15 cellular contexts compared by ENCODE assay signal in the genomic region with DNA sequence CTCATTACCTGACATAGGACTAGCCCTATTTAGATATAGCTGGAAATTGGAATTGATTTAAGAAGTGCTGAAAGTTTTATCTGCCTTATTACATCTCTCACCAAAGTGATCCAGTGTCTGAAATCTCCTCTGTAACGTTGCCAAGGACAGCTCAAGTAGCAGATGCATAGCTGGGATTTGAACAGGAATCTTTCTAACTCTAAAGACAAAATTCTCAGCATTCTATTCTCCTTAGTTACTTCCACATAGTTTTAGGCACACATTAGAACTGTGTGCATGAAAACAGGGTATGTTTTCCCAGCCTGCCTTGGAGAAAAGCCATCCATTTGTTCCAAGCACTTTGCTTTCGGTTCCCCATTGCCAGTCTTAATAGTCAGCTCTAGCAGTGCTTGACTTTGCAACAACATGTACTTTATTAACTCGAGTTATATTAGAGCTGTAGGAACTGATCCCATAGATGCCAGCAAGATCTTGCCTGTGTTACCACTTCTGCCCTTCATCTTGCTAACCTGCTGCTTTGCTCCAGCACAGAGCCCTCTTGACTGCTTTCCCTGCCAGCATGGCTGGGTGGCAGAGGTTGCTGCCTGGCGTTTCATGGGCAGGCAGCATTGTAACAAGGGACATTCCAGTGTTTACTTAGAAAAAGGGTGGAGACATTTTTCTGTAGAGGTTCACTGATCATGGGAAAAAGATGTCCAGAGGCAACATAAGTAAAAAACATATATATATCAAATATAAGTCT.
DNase-seq lines count a peak whose midpoint lies in the region; ATAC-seq and TF ChIP-seq lines count a peak whose summit lies in the region.
"Had no signal": no experiment of that assay in that cellular context is flagged by ENCODE, and none has a peak within 500 bp of the region (broad histone marks: within the 10 kb centered on the region; RNA-seq: fewer than 3 reads in every experiment).

No MANE protein-coding gene starts in this region.

- H3K4me1 Mint-ChIP-seq in stimulated activated naive B cell treated with anti-CD40 and anti-IgM and Interleukin-4, amounts not matched to agents 10 μg/mL and 1 μg/mL and 100 μg/mL, for 72 hours: no peaks in the 10 kb centered on the region

- peaks cover 10 to 20% of the 10 kb centered on the region in 2 donors for H3K27me3 Mint-ChIP-seq in stimulated activated naive B cell treated with anti-CD40 and anti-IgM and Interleukin-4, amounts not matched to agents 10 μg/mL and 1 μg/mL and 100 μg/mL, for 72 hours

- peak overlapping the region; percentile 49 for H3K27ac ChIP-seq in rectal smooth muscle tissue (ENCODE audit: low read depth, low read length)
- H3K27ac ChIP-seq: testis had no signal

- H3K4me3 ChIP-seq in foreskin fibroblast (ENCODE audit: low read depth in 1 of 2, low read length in 2 of 2) (peak overlapping the region in 1 of 2 donors; percentile 9), rectal smooth muscle tissue (ENCODE audit: low read length) (no peak overlapping the region)
- H3K4me3 ChIP-seq: testis had no signal

- H3K36me3 Mint-ChIP-seq in stimulated activated naive B cell treated with anti-CD40 and anti-IgM and Interleukin-4, amounts not matched to agents 10 μg/mL and 1 μg/mL and 100 μg/mL, for 72 hours: no peaks in the 10 kb centered on the region

- no peak overlapping the region for H3K27ac Mint-ChIP-seq in stimulated activated naive B cell treated with anti-CD40 and anti-IgM and Interleukin-4, amounts not matched to agents 10 μg/mL and 1 μg/mL and 100 μg/mL, for 72 hours
- H3K27ac Mint-ChIP-seq: activated CD8-positive, alpha-beta T cell treated with anti-CD3 and anti-CD28 coated beads, Interleukin-2, amount 10 ng/mL, durations not matched to agents 7 days and 5 days; activated naive CD8-positive, alpha-beta T cell; effector memory CD8-positive, alpha-beta T cell had no signal

- peaks cover 3 to 4% of the 10 kb centered on the region in 2 donors for H3K9me3 Mint-ChIP-seq in stimulated activated naive B cell treated with anti-CD40 and anti-IgM and Interleukin-4, amounts not matched to agents 10 μg/mL and 1 μg/mL and 100 μg/mL, for 72 hours
- H3K9me3 Mint-ChIP-seq: effector memory CD8-positive, alpha-beta T cell had no signal

- ATAC-seq in GM21529 (IDR thresholded peaks at IDR 0.05; ENCODE audit: unreplicated experiment) (no peak), GM21390 (IDR thresholded peaks at IDR 0.05; ENCODE audit: unreplicated experiment) (no peak), GM21381 (IDR thresholded peaks at IDR 0.05; ENCODE audit: unreplicated experiment) (no peak)
- ATAC-seq in stimulated activated naive B cell treated with anti-CD40 and anti-IgM and Interleukin-4, amounts not matched to agents 10 μg/mL and 1 μg/mL and 100 μg/mL, for 72 hours (replicated peaks): no peak
- ATAC-seq: activated CD8-positive, alpha-beta T cell treated with anti-CD3 and anti-CD28 coated beads, Interleukin-2, amount 10 ng/mL, durations not matched to agents 7 days and 5 days; effector memory CD8-positive, alpha-beta T cell had no signal

- no peak overlapping the region for H3K4me3 Mint-ChIP-seq in stimulated activated naive B cell treated with anti-CD40 and anti-IgM and Interleukin-4, amounts not matched to agents 10 μg/mL and 1 μg/mL and 100 μg/mL, for 72 hours
- H3K4me3 Mint-ChIP-seq: activated CD8-positive, alpha-beta T cell treated with anti-CD3 and anti-CD28 coated beads, Interleukin-2, amount 10 ng/mL, durations not matched to agents 7 days and 5 days; activated naive CD8-positive, alpha-beta T cell; effector memory CD8-positive, alpha-beta T cell had no signal

- DNase-seq in GM03348 (ENCODE audit: low spot score): peak; percentile 70
- peak; percentile 11 for DNase-seq in RPMI8226
- DNase-seq in foreskin fibroblast: peak; percentile 78 to 82
- no peak for DNase-seq in stimulated activated naive B cell treated with anti-CD40 and anti-IgM and Interleukin-4, amounts not matched to agents 10 μg/mL and 1 μg/mL and 100 μg/mL, for 72 hours
- DNase-seq: activated CD8-positive, alpha-beta T cell treated with anti-CD3 and anti-CD28 coated beads, Interleukin-2, amount 10 ng/mL, durations not matched to agents 7 days and 5 days; DMS79; effector memory CD8-positive, alpha-beta T cell; NCI-H524 treated with DMSO at 0.1 percent for 48 hours; T-helper 1 cell; testis had no signal

- no peaks in the 10 kb centered on the region for H3K27me3 ChIP-seq in rectal smooth muscle tissue (ENCODE audit: control insufficient read depth, insufficient read depth, low read length)
- H3K27me3 ChIP-seq: testis had no signal

- no peak overlapping the region for H3K9ac ChIP-seq in rectal smooth muscle tissue (ENCODE audit: low read length)

- H3K4me1 ChIP-seq in rectal smooth muscle tissue (ENCODE audit: control insufficient read depth, insufficient read depth, low read length): no peaks in the 10 kb centered on the region
- H3K4me1 ChIP-seq: testis had no signal

- no peak for TF ChIP-seq CTCF in foreskin fibroblast (IDR thresholded peaks at IDR 0.05; ENCODE audit: low read depth, low read length)

- no peaks in the 10 kb centered on the region for H3K36me3 ChIP-seq in rectal smooth muscle tissue (ENCODE audit: control insufficient read depth, insufficient read depth, low read length)
